ENCODE assay signal across 3 cellular contexts in the genomic region with DNA sequence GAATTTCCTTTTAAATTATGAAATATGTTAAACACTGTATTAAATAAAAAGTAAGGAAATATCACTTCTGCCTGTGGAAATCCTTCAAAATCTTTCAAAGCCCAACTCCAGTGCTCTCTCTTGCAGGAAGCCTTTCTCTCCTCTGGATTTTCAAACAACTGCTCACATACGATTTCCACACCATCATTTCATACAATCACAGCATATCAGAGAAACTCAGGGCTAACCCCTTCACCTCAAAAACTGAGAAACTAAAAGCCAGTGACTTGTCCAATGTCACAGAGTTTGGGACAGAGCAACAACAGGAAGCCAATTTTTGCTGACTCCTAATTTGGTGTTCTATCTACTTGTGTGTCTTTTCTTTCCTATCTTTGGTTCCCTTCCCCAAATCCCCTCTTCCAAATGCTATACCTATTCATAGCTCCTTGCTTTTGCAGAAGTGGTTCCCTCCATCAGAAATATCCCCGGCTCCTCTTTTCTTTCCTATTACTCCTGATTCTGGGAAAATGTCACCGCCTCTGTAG.
TF ChIP-seq lines count a peak whose summit lies in the region.

No MANE protein-coding gene starts in this region.

TF ChIP-seq in A549, 52 proteins besides CTCF, POLR2A, EP300 and RAD21:
- TF ChIP-seq FOSB (CRISPR knock-in tag; IDR thresholded peaks at IDR 0.05), result no peak
- TF ChIP-seq MAFK (IDR thresholded peaks at IDR 0.05; ENCODE audit: partially characterized antibody), result peak; percentile 19

TF ChIP-seq in K562, 482 proteins besides CTCF, POLR2A, EP300 and RAD21 (continues in another document):
- TF ChIP-seq NFRKB (IDR thresholded peaks at IDR 0.05; ENCODE audit: low read depth), result no peak
- TF ChIP-seq NFIC (IDR thresholded peaks at IDR 0.05), result no peak
- TF ChIP-seq, protein P1, sequence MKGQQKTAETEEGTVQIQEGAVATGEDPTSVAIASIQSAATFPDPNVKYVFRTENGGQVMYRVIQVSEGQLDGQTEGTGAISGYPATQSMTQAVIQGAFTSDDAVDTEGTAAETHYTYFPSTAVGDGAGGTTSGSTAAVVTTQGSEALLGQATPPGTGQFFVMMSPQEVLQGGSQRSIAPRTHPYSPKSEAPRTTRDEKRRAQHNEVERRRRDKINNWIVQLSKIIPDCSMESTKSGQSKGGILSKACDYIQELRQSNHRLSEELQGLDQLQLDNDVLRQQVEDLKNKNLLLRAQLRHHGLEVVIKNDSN (CRISPR knock-in tag; IDR thresholded peaks at IDR 0.05), result no peak
- TF ChIP-seq, protein P2, sequence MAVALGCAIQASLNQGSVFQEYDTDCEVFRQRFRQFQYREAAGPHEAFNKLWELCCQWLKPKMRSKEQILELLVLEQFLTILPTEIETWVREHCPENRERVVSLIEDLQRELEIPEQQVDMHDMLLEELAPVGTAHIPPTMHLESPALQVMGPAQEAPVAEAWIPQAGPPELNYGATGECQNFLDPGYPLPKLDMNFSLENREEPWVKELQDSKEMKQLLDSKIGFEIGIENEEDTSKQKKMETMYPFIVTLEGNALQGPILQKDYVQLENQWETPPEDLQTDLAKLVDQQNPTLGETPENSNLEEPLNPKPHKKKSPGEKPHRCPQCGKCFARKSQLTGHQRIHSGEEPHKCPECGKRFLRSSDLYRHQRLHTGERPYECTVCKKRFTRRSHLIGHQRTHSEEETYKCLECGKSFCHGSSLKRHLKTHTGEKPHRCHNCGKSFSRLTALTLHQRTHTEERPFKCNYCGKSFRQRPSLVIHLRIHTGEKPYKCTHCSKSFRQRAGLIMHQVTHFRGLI (CRISPR knock-in tag; IDR thresholded peaks at IDR 0.05), result no peak
- TF ChIP-seq CBFA2T3 (IDR thresholded peaks at IDR 0.05), result peak; percentile 56
- TF ChIP-seq ZNF232 (CRISPR knock-in tag; IDR thresholded peaks at IDR 0.05), result no peak
- TF ChIP-seq ARHGAP35 (IDR thresholded peaks at IDR 0.05; ENCODE audit: partially characterized antibody), result no peak
- TF ChIP-seq, protein P3, sequence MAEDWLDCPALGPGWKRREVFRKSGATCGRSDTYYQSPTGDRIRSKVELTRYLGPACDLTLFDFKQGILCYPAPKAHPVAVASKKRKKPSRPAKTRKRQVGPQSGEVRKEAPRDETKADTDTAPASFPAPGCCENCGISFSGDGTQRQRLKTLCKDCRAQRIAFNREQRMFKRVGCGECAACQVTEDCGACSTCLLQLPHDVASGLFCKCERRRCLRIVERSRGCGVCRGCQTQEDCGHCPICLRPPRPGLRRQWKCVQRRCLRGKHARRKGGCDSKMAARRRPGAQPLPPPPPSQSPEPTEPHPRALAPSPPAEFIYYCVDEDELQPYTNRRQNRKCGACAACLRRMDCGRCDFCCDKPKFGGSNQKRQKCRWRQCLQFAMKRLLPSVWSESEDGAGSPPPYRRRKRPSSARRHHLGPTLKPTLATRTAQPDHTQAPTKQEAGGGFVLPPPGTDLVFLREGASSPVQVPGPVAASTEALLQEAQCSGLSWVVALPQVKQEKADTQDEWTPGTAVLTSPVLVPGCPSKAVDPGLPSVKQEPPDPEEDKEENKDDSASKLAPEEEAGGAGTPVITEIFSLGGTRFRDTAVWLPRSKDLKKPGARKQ (CRISPR knock-in tag; IDR thresholded peaks at IDR 0.05), result no peak
- TF ChIP-seq NBN (IDR thresholded peaks at IDR 0.05; ENCODE audit: low read depth), result no peak
- no peak for TF ChIP-seq DDX20 (tag; IDR thresholded peaks at IDR 0.05; ENCODE audit: low read depth)
- TF ChIP-seq, protein P4, sequence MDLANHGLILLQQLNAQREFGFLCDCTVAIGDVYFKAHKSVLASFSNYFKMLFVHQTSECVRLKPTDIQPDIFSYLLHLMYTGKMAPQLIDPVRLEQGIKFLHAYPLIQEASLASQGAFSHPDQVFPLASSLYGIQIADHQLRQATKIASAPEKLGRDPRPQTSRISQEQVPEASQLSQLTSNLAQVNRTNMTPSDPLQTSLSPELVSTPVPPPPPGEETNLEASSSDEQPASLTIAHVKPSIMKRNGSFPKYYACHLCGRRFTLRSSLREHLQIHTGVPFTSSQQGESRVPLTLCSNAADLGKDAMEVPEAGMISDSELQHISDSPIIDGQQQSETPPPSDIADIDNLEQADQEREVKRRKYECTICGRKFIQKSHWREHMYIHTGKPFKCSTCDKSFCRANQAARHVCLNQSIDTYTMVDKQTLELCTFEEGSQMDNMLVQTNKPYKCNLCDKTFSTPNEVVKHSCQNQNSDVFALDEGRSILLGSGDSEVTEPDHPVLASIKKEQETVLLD (IDR thresholded peaks at IDR 0.05), result no peak
- TF ChIP-seq TFAM (CRISPR knock-in tag; conservative IDR thresholded peaks at IDR 0.05), result no peak
- no peak for TF ChIP-seq RFX5 (IDR thresholded peaks at IDR 0.05; ENCODE audit: low read depth, low read length)
- TF ChIP-seq FOXA1 (IDR thresholded peaks at IDR 0.05; ENCODE audit: borderline replicate concordance), result no peak
- no peak for TF ChIP-seq BRF1 (IDR thresholded peaks at IDR 0.05; ENCODE audit: borderline replicate concordance, extremely low read depth, insufficient read length)
- no peak for TF ChIP-seq E2F3 (CRISPR knock-in tag; IDR thresholded peaks at IDR 0.05)
- TF ChIP-seq ZNF212 (CRISPR knock-in tag; IDR thresholded peaks at IDR 0.05), result no peak
- TF ChIP-seq, protein P5, sequence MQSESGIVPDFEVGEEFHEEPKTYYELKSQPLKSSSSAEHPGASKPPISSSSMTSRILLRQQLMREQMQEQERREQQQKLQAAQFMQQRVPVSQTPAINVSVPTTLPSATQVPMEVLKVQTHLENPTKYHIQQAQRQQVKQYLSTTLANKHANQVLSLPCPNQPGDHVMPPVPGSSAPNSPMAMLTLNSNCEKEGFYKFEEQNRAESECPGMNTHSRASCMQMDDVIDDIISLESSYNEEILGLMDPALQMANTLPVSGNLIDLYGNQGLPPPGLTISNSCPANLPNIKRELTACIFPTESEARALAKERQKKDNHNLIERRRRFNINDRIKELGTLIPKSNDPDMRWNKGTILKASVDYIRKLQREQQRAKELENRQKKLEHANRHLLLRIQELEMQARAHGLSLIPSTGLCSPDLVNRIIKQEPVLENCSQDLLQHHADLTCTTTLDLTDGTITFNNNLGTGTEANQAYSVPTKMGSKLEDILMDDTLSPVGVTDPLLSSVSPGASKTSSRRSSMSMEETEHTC (IDR thresholded peaks at IDR 0.05), result no peak
- TF ChIP-seq ZNF316 (IDR thresholded peaks at IDR 0.05), result peak; percentile 96
- no peak for TF ChIP-seq ZKSCAN1 (IDR thresholded peaks at IDR 0.05; ENCODE audit: low read depth, low read length)
- no peak for TF ChIP-seq SAFB2 (IDR thresholded peaks at IDR 0.05; ENCODE audit: borderline replicate concordance, low read depth, low read length, severe bottlenecking)
- peak; percentile 77 for TF ChIP-seq MAFG (tag; conservative IDR thresholded peaks at IDR 0.05)
- TF ChIP-seq ELF2 (CRISPR knock-in tag; IDR thresholded peaks at IDR 0.05), result no peak
- TF ChIP-seq CREBBP (IDR thresholded peaks at IDR 0.05; ENCODE audit: low read depth, low read length), result no peak
- TF ChIP-seq TAF7 (tag; IDR thresholded peaks at IDR 0.05), result no peak

TF ChIP-seq in endothelial cell of umbilical vein, 7 proteins besides CTCF, POLR2A, EP300 and RAD21:
- TF ChIP-seq FOS (IDR thresholded peaks at IDR 0.05; ENCODE audit: borderline replicate concordance, insufficient read depth, low read length) (no peak), MYC (IDR thresholded peaks at IDR 0.05; ENCODE audit: low read depth, low read length) (no peak), GATA2 (IDR thresholded peaks at IDR 0.05; ENCODE audit: insufficient read depth, insufficient read length, low read depth, low read length) (no peak), JUN (IDR thresholded peaks at IDR 0.05; ENCODE audit: borderline replicate concordance, insufficient read depth, insufficient read length, low read depth) (no peak), EZH2 (IDR thresholded peaks at IDR 0.05; ENCODE audit: borderline replicate concordance, low read depth, low read length, severe bottlenecking) (no peak), POLR2AphosphoS5 (IDR thresholded peaks at IDR 0.05; ENCODE audit: insufficient read depth, low read depth, low read length) (no peak)
- TF ChIP-seq, protein P6, sequence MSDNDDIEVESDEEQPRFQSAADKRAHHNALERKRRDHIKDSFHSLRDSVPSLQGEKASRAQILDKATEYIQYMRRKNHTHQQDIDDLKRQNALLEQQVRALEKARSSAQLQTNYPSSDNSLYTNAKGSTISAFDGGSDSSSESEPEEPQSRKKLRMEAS (IDR thresholded peaks at IDR 0.05; ENCODE audit: insufficient read depth, insufficient read length), result no peak
